11 cellular contexts compared by ENCODE assay signal in the genomic region with DNA sequence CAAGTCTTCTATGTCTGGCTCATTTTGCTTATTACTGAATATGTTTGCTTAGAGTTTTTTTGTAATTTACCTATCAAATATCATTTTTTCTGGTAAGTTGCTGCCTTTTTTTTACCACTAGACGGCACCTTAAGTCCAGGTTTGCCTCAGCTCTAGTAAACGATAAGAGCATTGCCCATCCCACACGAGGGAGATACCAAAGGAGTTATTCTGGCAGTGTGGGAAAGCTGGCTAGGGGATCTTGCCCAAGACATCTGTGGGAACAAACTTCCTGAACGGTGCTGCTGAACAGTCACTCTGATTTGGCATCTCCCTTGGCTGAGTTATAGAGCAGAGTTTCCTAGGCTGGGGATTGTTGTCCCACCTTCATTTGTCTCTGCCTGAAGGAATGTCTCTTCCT.
DNase-seq lines count a peak whose midpoint lies in the region; ATAC-seq, FAIRE-seq and TF ChIP-seq lines count a peak whose summit lies in the region.
"Had no signal": no experiment of that assay in that cellular context is flagged by ENCODE, and none has a peak within 500 bp of the region (broad histone marks: within the 10 kb centered on the region; RNA-seq: fewer than 3 reads in every experiment).

No MANE protein-coding gene starts in this region.

- peak; percentile 87 for FAIRE-seq in keratinocyte (lab: Jason Lieb, UNC)

- TF ChIP-seq CTCF in keratinocyte (optimal IDR thresholded peaks at IDR 0.05 in 1 of 3, IDR thresholded peaks at IDR 0.05 in 1 of 3, conservative IDR thresholded peaks at IDR 0.05 in 1 of 3; ENCODE audit: extremely low read depth in 1 of 3, insufficient read depth in 2 of 3, low read length in 3 of 3) (peak; percentile 13 to 45 (median 41)), Peyer's patch (IDR thresholded peaks at IDR 0.05) (no peak)

- peak overlapping the region; percentile 49 for H2AFZ ChIP-seq in keratinocyte (ENCODE audit: control insufficient read depth, low read length)

- H3K79me2 ChIP-seq in keratinocyte (ENCODE audit: control insufficient read depth, insufficient read depth, low read length), result no peaks in the 10 kb centered on the region

- DNase-seq in DMS53 treated with DMSO at 0.1 percent for 48 hours (lab: John Stamatoyannopoulos, UW; ENCODE audit: unreplicated experiment) (peak; percentile 31), amniotic epithelial cell (ENCODE audit: low read depth) (peak; percentile 69), keratinocyte (ENCODE audit: low read depth, low spot score) (peak; percentile 23), T-helper 2 cell (no peak), Peyer's patch (no peak), posterior vena cava (ENCODE audit: low spot score) (no peak)
- DNase-seq in Jurkat, Clone E6-1 (ENCODE audit: low read depth, low spot score), result peak; percentile 22
- DNase-seq: activated CD4-positive, alpha-beta T cell treated with anti-CD3 and anti-CD28 coated beads, Interleukin-2, amount 50 U/mL, for 1 hour; thyroid gland had no signal

- no peak for TF ChIP-seq POLR2A in Peyer's patch (IDR thresholded peaks at IDR 0.05)

- dilution Hi-C loops in keratinocyte (cut with MboI; ENCODE audit: extremely low pct_ligation_motif_present, low sequenced_read_pairs), result no loop called here

- H3K27ac ChIP-seq in keratinocyte (ENCODE audit: control insufficient read depth, insufficient read depth, low read length) (no peak overlapping the region), Peyer's patch (no peak overlapping the region)
- H3K27ac ChIP-seq: KMS-11, thyroid gland had no signal

- no peaks in the 10 kb centered on the region for H3K9me3 ChIP-seq in keratinocyte (ENCODE audit: control insufficient read depth, low read depth, low read length)
- peaks cover 0 to 7% (median 0%) of the 10 kb centered on the region in 4 donors for H3K9me3 ChIP-seq in Peyer's patch
- H3K9me3 ChIP-seq: thyroid gland had no signal

- H3K4me3 ChIP-seq in Jurkat, Clone E6-1 (ENCODE audit: low read length), result no peak overlapping the region
- H3K4me3 ChIP-seq in keratinocyte (ENCODE audit: control insufficient read depth in 2 of 3, extremely low read depth in 1 of 3, insufficient read depth in 2 of 3, low read depth in 1 of 3, low read length in 3 of 3) (no peak overlapping the region), Peyer's patch (no peak overlapping the region)
- H3K4me3 ChIP-seq: thyroid gland had no signal

- H3K9me1 ChIP-seq in keratinocyte (ENCODE audit: control insufficient read depth, extremely low read depth, insufficient read depth, low read length), result no peaks in the 10 kb centered on the region

- H3K4me1 ChIP-seq in keratinocyte (ENCODE audit: control insufficient read depth, extremely low read depth, insufficient read depth, low read length) (peaks cover 6% of the 10 kb centered on the region), Peyer's patch (no peaks in the 10 kb centered on the region)
- H3K4me1 ChIP-seq: thyroid gland had no signal

- intact Hi-C loops in posterior vena cava (cut with DNase I), result no loop called here

- H4K20me1 ChIP-seq in keratinocyte (ENCODE audit: control insufficient read depth, extremely low read depth, insufficient read depth, low read length), result no peaks in the 10 kb centered on the region

- no peaks in the 10 kb centered on the region for H3K36me3 ChIP-seq in keratinocyte (ENCODE audit: control insufficient read depth in 2 of 2, extremely low read depth in 1 of 2, insufficient read depth in 2 of 2, low read length in 2 of 2)
- no peaks in the 10 kb centered on the region for H3K36me3 ChIP-seq in Peyer's patch
- H3K36me3 ChIP-seq: thyroid gland had no signal

- H3K27me3 ChIP-seq in keratinocyte (ENCODE audit: control insufficient read depth, extremely low read depth, insufficient read depth, low read length) (no peaks in the 10 kb centered on the region), Peyer's patch (no peaks in the 10 kb centered on the region)
- H3K27me3 ChIP-seq: thyroid gland had no signal

- no peak overlapping the region for H3K9ac ChIP-seq in keratinocyte (ENCODE audit: control insufficient read depth, extremely low read depth, insufficient read depth, low read length)
- H3K9ac ChIP-seq: KMS-11 had no signal

- H3K4me2 ChIP-seq in keratinocyte (ENCODE audit: control insufficient read depth, extremely low read depth, insufficient read depth, low read depth, low read length), result peak overlapping the region; percentile 22
- H3K4me2 ChIP-seq: KMS-11 had no signal

- ATAC-seq in GM18519 (IDR thresholded peaks at IDR 0.05; ENCODE audit: low FRiP score, unreplicated experiment), result no peak

Comparison
In these comparisons a context has a peak if more than half of its experiments do, and no peak if none do; other contexts are left out.
1. DNase-seq: peak in DMS53 treated with DMSO at 0.1 percent for 48 hours (single experiment), Jurkat, Clone E6-1 (single experiment), amniotic epithelial cell (single experiment) and keratinocyte (single experiment); none in T-helper 2 cell (0 of 5), Peyer's patch (0 of 3) and posterior vena cava (single experiment).
2. CTCF ChIP-seq: peak in keratinocyte (3 of 3); none in Peyer's patch (0 of 6).